Comparison of ENCODE assay signal across 22 cellular contexts in genomic region chr5:145244251-145244650, GRCh38.
DNase-seq lines count a peak whose midpoint lies in the region; ATAC-seq and TF ChIP-seq lines count a peak whose summit lies in the region.
"Had no signal": no experiment of that assay in that cellular context is flagged by ENCODE, and none has a peak within 500 bp of the region (broad histone marks: within the 10 kb centered on the region; RNA-seq: fewer than 3 reads in every experiment).

No MANE protein-coding gene starts in this region.

- in situ Hi-C loops in mammary epithelial cell (cut with MboI; ENCODE audit: low sequenced_read_pairs in 2 of 2) = no loop called here

- H3K9me3 Mint-ChIP-seq in MCF 10A (ENCODE audit: unreplicated experiment) (no peaks in the 10 kb centered on the region), chondrocyte (ENCODE audit: low read depth) (no peaks in the 10 kb centered on the region), neural crest cell (no peaks in the 10 kb centered on the region), T-cell (peaks cover 0 to 3% (median 0%) of the 10 kb centered on the region in 3 donors)
- H3K9me3 Mint-ChIP-seq in activated naive CD4-positive, alpha-beta T cell treated with anti-CD3 and anti-CD28 coated beads, Interleukin-2, amount 10 ng/mL, durations not matched to agents 7 days and 5 days = no peaks in the 10 kb centered on the region
- H3K9me3 Mint-ChIP-seq in activated CD4-positive, alpha-beta memory T cell treated with anti-CD3 and anti-CD28 coated beads for 36 hours = no peaks in the 10 kb centered on the region
- H3K9me3 Mint-ChIP-seq: GM23338 had no signal

- H3K4me3 Mint-ChIP-seq in MCF 10A (ENCODE audit: unreplicated experiment) (no peak overlapping the region), chondrocyte (ENCODE audit: unreplicated experiment) (no peak overlapping the region), neural crest cell (peak overlapping the region; percentile 28), T-cell (no peak overlapping the region)
- no peak overlapping the region for H3K4me3 Mint-ChIP-seq in activated naive CD4-positive, alpha-beta T cell treated with anti-CD3 and anti-CD28 coated beads, Interleukin-2, amount 10 ng/mL, durations not matched to agents 7 days and 5 days
- no peak overlapping the region for H3K4me3 Mint-ChIP-seq in activated CD4-positive, alpha-beta memory T cell treated with anti-CD3 and anti-CD28 coated beads for 36 hours
- H3K4me3 Mint-ChIP-seq: GM23338 had no signal

- no peak overlapping the region for H3K4me3 ChIP-seq in mammary epithelial cell (replicated peaks in 1 of 3; ENCODE audit: insufficient read depth in 1 of 3, low read depth in 2 of 3, low read length in 3 of 3)
- H3K4me3 ChIP-seq: GM23338, MG63 had no signal

- no peaks in the 10 kb centered on the region for H4K20me1 ChIP-seq in mammary epithelial cell (ENCODE audit: insufficient read depth, low read length)

- DNase-seq in MCF 10A (ENCODE audit: unreplicated experiment) (no peak), mammary epithelial cell (no peak), chondrocyte (ENCODE audit: low spot score) (no peak), neural crest cell (ENCODE audit: low read depth, low spot score) (no peak), T-cell (no peak)
- no peak for DNase-seq in activated naive CD4-positive, alpha-beta T cell treated with anti-CD3 and anti-CD28 coated beads, Interleukin-2, amount 10 ng/mL, durations not matched to agents 7 days and 5 days
- DNase-seq in activated CD4-positive, alpha-beta memory T cell treated with anti-CD3 and anti-CD28 coated beads for 36 hours = no peak
- DNase-seq in stimulated activated CD4-positive, alpha-beta T cell treated with anti-CD3 and anti-CD28 coated beads, Interleukin-12 subunit alpha, Interleukin-12 subunit beta, amount 100 ng/mL, for 4 hours = no peak
- DNase-seq: C1 segment of cervical spinal cord, DND-41, GDM1, MG63, NCI-H1092, NCI-H2081 treated with DMSO at 0.1 percent for 48 hours, NCI-H510A, NCI-H82 had no signal

- H3K27ac Mint-ChIP-seq in MCF 10A (ENCODE audit: low read depth, unreplicated experiment) = peak overlapping the region; percentile 78
- H3K27ac Mint-ChIP-seq in chondrocyte (ENCODE audit: unreplicated experiment) = peak overlapping the region; percentile 65
- H3K27ac Mint-ChIP-seq in neural crest cell (ENCODE audit: unreplicated experiment) = no peak overlapping the region
- H3K27ac Mint-ChIP-seq in activated naive CD4-positive, alpha-beta T cell treated with anti-CD3 and anti-CD28 coated beads, Interleukin-2, amount 10 ng/mL, durations not matched to agents 7 days and 5 days = no peak overlapping the region
- no peak overlapping the region for H3K27ac Mint-ChIP-seq in activated CD4-positive, alpha-beta memory T cell treated with anti-CD3 and anti-CD28 coated beads for 36 hours
- H3K27ac Mint-ChIP-seq in T-cell = no peak overlapping the region
- H3K27ac Mint-ChIP-seq: GM23338 had no signal

- TF ChIP-seq CTCF in MCF 10A (IDR thresholded peaks at IDR 0.05; ENCODE audit: unreplicated experiment) (no peak), mammary epithelial cell (conservative IDR thresholded peaks at IDR 0.05 in 1 of 2, IDR thresholded peaks at IDR 0.05 in 1 of 2; ENCODE audit: extremely low read depth in 1 of 2, insufficient read depth in 1 of 2, low read depth in 1 of 2, low read length in 2 of 2) (no peak), chondrocyte (IDR thresholded peaks at IDR 0.05) (no peak), neural crest cell (conservative IDR thresholded peaks at IDR 0.05) (no peak)

- no peak overlapping the region for H3K4me2 ChIP-seq in mammary epithelial cell (ENCODE audit: insufficient read depth, low read depth, low read length)
- H3K4me2 ChIP-seq: KMS-11 had no signal

- CTCF ChIA-PET in MCF 10A (lab: Yijun Ruan, JAX) (interaction anchor here (0.8 kb wide), 1 partner anchor 222 kb away, joined by 4 read pairs; no protein-coding TSS in a partner anchor), mammary epithelial cell (lab: Charles Lee; ENCODE audit: low non-redundant PET) (no interaction called here), T-cell (lab: Charles Lee) (no interaction called here)
- CTCF ChIA-PET in activated naive CD4-positive, alpha-beta T cell treated with anti-CD3 and anti-CD28 coated beads, Interleukin-2, amount 10 ng/mL, durations not matched to agents 7 days and 5 days (lab: Charles Lee) = no interaction called here
- CTCF ChIA-PET in activated CD4-positive, alpha-beta memory T cell treated with anti-CD3 and anti-CD28 coated beads for 36 hours (lab: Charles Lee) = no interaction called here

- H3K9ac ChIP-seq in mammary epithelial cell (ENCODE audit: insufficient read depth, low read length) = no peak overlapping the region
- H3K9ac ChIP-seq: KMS-11 had no signal

- no peaks in the 10 kb centered on the region for H3K36me3 Mint-ChIP-seq in MCF 10A (ENCODE audit: insufficient read depth, unreplicated experiment)
- no peaks in the 10 kb centered on the region for H3K36me3 Mint-ChIP-seq in chondrocyte (ENCODE audit: low read depth)
- no peaks in the 10 kb centered on the region for H3K36me3 Mint-ChIP-seq in neural crest cell (ENCODE audit: low read depth)
- H3K36me3 Mint-ChIP-seq in activated naive CD4-positive, alpha-beta T cell treated with anti-CD3 and anti-CD28 coated beads, Interleukin-2, amount 10 ng/mL, durations not matched to agents 7 days and 5 days = no peaks in the 10 kb centered on the region
- H3K36me3 Mint-ChIP-seq in activated CD4-positive, alpha-beta memory T cell treated with anti-CD3 and anti-CD28 coated beads for 36 hours = no peaks in the 10 kb centered on the region
- H3K36me3 Mint-ChIP-seq in T-cell = no peaks in the 10 kb centered on the region

- H3K27me3 Mint-ChIP-seq in MCF 10A (ENCODE audit: insufficient read depth, unreplicated experiment) (no peaks in the 10 kb centered on the region), chondrocyte (ENCODE audit: low read depth) (no peaks in the 10 kb centered on the region), neural crest cell (ENCODE audit: low read depth) (no peaks in the 10 kb centered on the region), T-cell (no peaks in the 10 kb centered on the region)
- H3K27me3 Mint-ChIP-seq in activated naive CD4-positive, alpha-beta T cell treated with anti-CD3 and anti-CD28 coated beads, Interleukin-2, amount 10 ng/mL, durations not matched to agents 7 days and 5 days = no peaks in the 10 kb centered on the region
- no peaks in the 10 kb centered on the region for H3K27me3 Mint-ChIP-seq in activated CD4-positive, alpha-beta memory T cell treated with anti-CD3 and anti-CD28 coated beads for 36 hours

- no peak for ATAC-seq in T-cell (replicated peaks in 1 of 4)
- ATAC-seq: GM23338, HepG2, PC-3 had no signal

- no peaks in the 10 kb centered on the region for H3K36me3 ChIP-seq in mammary epithelial cell (ENCODE audit: insufficient read depth, low read length)
- H3K36me3 ChIP-seq: MG63 had no signal

- intact Hi-C loops in MCF 10A (cut with micrococcal nuclease) (loop anchor here (5.0 kb wide), 1 partner anchor 583 kb away; no protein-coding TSS in a partner anchor), mammary epithelial cell (cut with micrococcal nuclease) (no loop called here)
- intact Hi-C loops in activated CD4-positive, alpha-beta memory T cell treated with anti-CD3 and anti-CD28 coated beads for 36 hours (cut with micrococcal nuclease) = no loop called here

- H3K27ac ChIP-seq in mammary epithelial cell (ENCODE audit: insufficient read depth, low read depth, low read length) = no peak overlapping the region
- H3K27ac ChIP-seq: 22Rv1, KMS-11, RWPE1 had no signal

- BruUV-seq in MCF 10A (replicated peaks; lab: Mats Ljungman, UMichigan) = no TSS peak
- no TSS peak for BruUV-seq in mammary epithelial cell (replicated peaks; lab: Mats Ljungman, UMichigan)

- H3K4me1 ChIP-seq in mammary epithelial cell (ENCODE audit: insufficient read depth, low read length) = peaks cover 17% of the 10 kb centered on the region

- POLR2A ChIA-PET in MCF 10A (lab: Yijun Ruan, JAX) = no interaction called here
- POLR2A ChIA-PET in activated CD4-positive, alpha-beta memory T cell treated with anti-CD3 and anti-CD28 coated beads for 36 hours (lab: Charles Lee) = no interaction called here
- POLR2A ChIA-PET in T-cell (lab: Charles Lee) = no interaction called here

- no peaks in the 10 kb centered on the region for H3K79me2 ChIP-seq in mammary epithelial cell (ENCODE audit: insufficient read depth, low read length)

- no peaks in the 10 kb centered on the region for H3K27me3 ChIP-seq in mammary epithelial cell (ENCODE audit: insufficient read depth, low read length)
- H3K27me3 ChIP-seq: MG63 had no signal

- dilution Hi-C loops in mammary epithelial cell (cut with HindIII; ENCODE audit: low sequenced_read_pairs) = no loop called here

- H3K9me3 ChIP-seq in mammary epithelial cell (replicated peaks; ENCODE audit: insufficient read depth, low read length) = no peaks in the 10 kb centered on the region
- H3K9me3 ChIP-seq: MG63 had no signal

- H3K4me1 Mint-ChIP-seq in MCF 10A (ENCODE audit: insufficient read depth, unreplicated experiment) (peaks cover 42% of the 10 kb centered on the region), chondrocyte (ENCODE audit: low read depth) (peaks cover 60% of the 10 kb centered on the region), neural crest cell (peaks cover 48% of the 10 kb centered on the region), T-cell (no peaks in the 10 kb centered on the region)
- H3K4me1 Mint-ChIP-seq in activated naive CD4-positive, alpha-beta T cell treated with anti-CD3 and anti-CD28 coated beads, Interleukin-2, amount 10 ng/mL, durations not matched to agents 7 days and 5 days = no peaks in the 10 kb centered on the region
- no peaks in the 10 kb centered on the region for H3K4me1 Mint-ChIP-seq in activated CD4-positive, alpha-beta memory T cell treated with anti-CD3 and anti-CD28 coated beads for 36 hours (ENCODE audit: low read depth)

- no peak overlapping the region for H2AFZ ChIP-seq in mammary epithelial cell (ENCODE audit: low read depth, low read length)
- H2AFZ ChIP-seq: GM23338 had no signal

- 80% methylated on average over 4 of the region's 4 CpGs for WGBS in mammary epithelial cell (ENCODE audit: low coverage, missing lambda C conversion rate)

Comparison
In these comparisons a context has a peak if more than half of its experiments do, and no peak if none do; other contexts are left out.
1. H3K27ac Mint-ChIP-seq: peak in MCF 10A (single experiment) and chondrocyte (single experiment); none in neural crest cell (single experiment), activated naive CD4-positive, alpha-beta T cell treated with anti-CD3 and anti-CD28 coated beads, Interleukin-2, amount 10 ng/mL, durations not matched to agents 7 days and 5 days (single experiment), activated CD4-positive, alpha-beta memory T cell treated with anti-CD3 and anti-CD28 coated beads for 36 hours (single experiment) and T-cell (0 of 2).